7 cellular contexts compared by ENCODE assay signal in genomic region chr15:84654689-84655453, GRCh38. TPM values are rescaled to one million over a fixed set of nuclear protein-coding genes. Genes with fewer than 3 reads are reported as not detected.
DNase-seq lines count a peak whose midpoint lies in the region; ATAC-seq and TF ChIP-seq lines count a peak whose summit lies in the region.

No MANE protein-coding gene starts in this region.

- H2AFZ ChIP-seq in fibroblast of lung (ENCODE audit: low read length) = no peak overlapping the region

- H3K4me3 Mint-ChIP-seq in naive B cell = peak overlapping the region; percentile 88 to 99 (median 98)
- H3K4me3 Mint-ChIP-seq in stimulated activated memory B cell treated with anti-CD40 and anti-IgM and Interleukin-4, amounts not matched to agents 10 μg/mL and 1 μg/mL and 100 μg/mL, for 72 hours = peak overlapping the region; percentile 96

- H3K79me2 ChIP-seq in fibroblast of lung (ENCODE audit: control insufficient read depth, insufficient read depth, low read length) = peaks cover 16% of the 10 kb centered on the region

- H3K36me3 ChIP-seq in KOPT-K1 (ENCODE audit: insufficient read depth, low read length) (peaks cover 26% of the 10 kb centered on the region; the same call in 1 of the 2 replicates), fibroblast of lung (ENCODE audit: control insufficient read depth, insufficient read depth, low read length) (peaks cover 8% of the 10 kb centered on the region)

- H3K4me2 ChIP-seq in fibroblast of lung (ENCODE audit: extremely low read depth, insufficient read depth, low read length) = peak overlapping the region; percentile 90

- H3K4me3 ChIP-seq in fibroblast of lung (replicated peaks in 1 of 4; ENCODE audit: control extremely low read depth in 1 of 4, insufficient read depth in 1 of 4, low read depth in 3 of 4, low read length in 4 of 4) = peak overlapping the region; percentile 59 to 99 (median 86)

- H3K27ac ChIP-seq in KOPT-K1 (ENCODE audit: low read depth, low read length, poor library complexity, severe bottlenecking) (peak overlapping the region; percentile 73), fibroblast of lung (ENCODE audit: insufficient read depth, low read length) (peak overlapping the region; percentile 93)

- H3K9me3 ChIP-seq in KOPT-K1 (ENCODE audit: insufficient read depth, low read length, poor library complexity, severe bottlenecking) (no peaks in the 10 kb centered on the region), fibroblast of lung (ENCODE audit: control insufficient read depth, insufficient read depth, low read depth, low read length) (no peaks in the 10 kb centered on the region)

- no peaks in the 10 kb centered on the region for H4K20me1 ChIP-seq in fibroblast of lung (ENCODE audit: control insufficient read depth, extremely low read depth, insufficient read depth, low read length)

- peak overlapping the region; percentile 83 for H3K9ac ChIP-seq in fibroblast of lung (ENCODE audit: insufficient read depth, low read length)

- peak; percentile 60 to 68 for TF ChIP-seq CTCF in fibroblast of lung (conservative IDR thresholded peaks at IDR 0.05 in 1 of 2, IDR thresholded peaks at IDR 0.05 in 1 of 2; ENCODE audit: low read depth in 1 of 2, low read length in 2 of 2)

- peaks cover 11% of the 10 kb centered on the region for H3K4me1 ChIP-seq in fibroblast of lung (ENCODE audit: control insufficient read depth, extremely low read depth, insufficient read depth, low read length)

- H3K4me1 Mint-ChIP-seq in naive B cell = peaks cover 40 to 51% (median 41%) of the 10 kb centered on the region in 3 donors
- H3K4me1 Mint-ChIP-seq in stimulated activated memory B cell treated with anti-CD40 and anti-IgM and Interleukin-4, amounts not matched to agents 10 μg/mL and 1 μg/mL and 100 μg/mL, for 72 hours = peaks cover 63% of the 10 kb centered on the region

- peak overlapping the region in 4 of 6 donors; percentile 70 to 97 (median 92) for H3K27ac Mint-ChIP-seq in naive B cell
- peak overlapping the region; percentile 92 for H3K27ac Mint-ChIP-seq in stimulated activated memory B cell treated with anti-CD40 and anti-IgM and Interleukin-4, amounts not matched to agents 10 μg/mL and 1 μg/mL and 100 μg/mL, for 72 hours

- ATAC-seq in GM18861 (IDR thresholded peaks at IDR 0.05; ENCODE audit: unreplicated experiment) = peak; percentile 42
- ATAC-seq in naive B cell (ENCODE audit: low read depth in 2 of 2) = peak; percentile 39 to 43
- ATAC-seq in stimulated activated memory B cell treated with anti-CD40 and anti-IgM and Interleukin-4, amounts not matched to agents 10 μg/mL and 1 μg/mL and 100 μg/mL, for 72 hours = peak; percentile 68

- H3K27me3 ChIP-seq in fibroblast of lung (ENCODE audit: control insufficient read depth, insufficient read depth, low read length) = no peaks in the 10 kb centered on the region

- peaks cover 0 to 9% of the 10 kb centered on the region in 2 donors for H3K36me3 Mint-ChIP-seq in naive B cell
- peaks cover 15% of the 10 kb centered on the region for H3K36me3 Mint-ChIP-seq in stimulated activated memory B cell treated with anti-CD40 and anti-IgM and Interleukin-4, amounts not matched to agents 10 μg/mL and 1 μg/mL and 100 μg/mL, for 72 hours

- H3K27me3 Mint-ChIP-seq in naive B cell = no peaks in the 10 kb centered on the region
- no peaks in the 10 kb centered on the region for H3K27me3 Mint-ChIP-seq in stimulated activated memory B cell treated with anti-CD40 and anti-IgM and Interleukin-4, amounts not matched to agents 10 μg/mL and 1 μg/mL and 100 μg/mL, for 72 hours

- DNase-seq in RPMI7951 (ENCODE audit: low read depth) = peak; percentile 83
- DNase-seq in activated T-helper 1 cell treated with anti-CD3 and anti-CD28 coated beads, Interleukin-2, amount 50 U/mL, for 16 hours (ENCODE audit: low read depth in 1 of 2, low spot score in 1 of 2) = peak; percentile 53 to 67
- peak; percentile 75 to 82 for DNase-seq in fibroblast of lung (ENCODE audit: low read depth in 2 of 2)
- peak; percentile 67 for DNase-seq in naive B cell

- H3K9me3 Mint-ChIP-seq in naive B cell = no peaks in the 10 kb centered on the region
- no peaks in the 10 kb centered on the region for H3K9me3 Mint-ChIP-seq in stimulated activated memory B cell treated with anti-CD40 and anti-IgM and Interleukin-4, amounts not matched to agents 10 μg/mL and 1 μg/mL and 100 μg/mL, for 72 hours

RNA-seq across cellular contexts. Expression of gene WDR73, which starts 0.8 kb away (rescaled TPM):
- total RNA-seq in RPMI7951 (2014; rRNA removed; shearing (Covaris generic)) = 29.7 and 32.7 TPM in 2 replicates
- total RNA-seq in fibroblast of lung = 38.3 and 51.1 TPM in 2 replicates
- polyA plus RNA-seq in fibroblast of lung (15.6 and 16.8 TPM in 2 replicates), naive B cell (ENCODE audit: low read depth in 6 of 6) (10 to 100 TPM; 15.0 to 22.2 (median 18.0) TPM)
- polyA plus RNA-seq in fibroblast of lung (2012) = 13.5 and 15.6 TPM in 2 replicates
- 18.1 and 20.7 TPM in 2 replicates for polyA minus RNA-seq in fibroblast of lung (ENCODE audit: low replicate concordance)

RNA-seq across cellular contexts. Expression of gene NMB, which starts 3.1 kb away (rescaled TPM):
- 29.2 and 36.2 TPM in 2 replicates for total RNA-seq in RPMI7951 (2014; rRNA removed; shearing (Covaris generic))
- total RNA-seq in fibroblast of lung = 3.1 and 3.6 TPM in 2 replicates
- polyA plus RNA-seq in fibroblast of lung (1.5 and 2.4 TPM in 2 replicates), naive B cell (ENCODE audit: low read depth in 6 of 6) (1 to 10 TPM; 3.1 to 8.2 (median 3.6) TPM)
- polyA plus RNA-seq in fibroblast of lung (2012) = 4.1 and 7.6 TPM in 2 replicates
- polyA minus RNA-seq in fibroblast of lung (ENCODE audit: low replicate concordance) = 3.9 and 8.8 TPM in 2 replicates

RNA-seq across cellular contexts. Expression of gene ZSCAN2, which starts 54.1 kb away (rescaled TPM):
- 7.8 and 15.5 TPM in 2 replicates for total RNA-seq in RPMI7951 (2014; rRNA removed; shearing (Covaris generic))
- 9.2 and 9.8 TPM in 2 replicates for total RNA-seq in fibroblast of lung
- polyA plus RNA-seq in fibroblast of lung = 6.4 and 8.9 TPM in 2 replicates
- polyA plus RNA-seq in fibroblast of lung (2012) = 5.8 and 8.0 TPM in 2 replicates
- polyA minus RNA-seq in fibroblast of lung (ENCODE audit: low replicate concordance) = 2.1 and 3.1 TPM in 2 replicates
- polyA plus RNA-seq in naive B cell (ENCODE audit: low read depth in 6 of 6) = 10 to 100 TPM in 2 of 6 donors, 1 to 10 TPM in 4; 7.6 to 14.8 (median 9.0) TPM

Comparison
In these comparisons a context has a peak if more than half of its experiments do, and no peak if none do; other contexts are left out.
1. Peak in every context shown above with its lines: DNase-seq, ATAC-seq, H3K4me3 ChIP-seq and H3K27ac ChIP-seq.